ENCODE assay signal across 18 cellular contexts in genomic region chr6:19354181-19354580, GRCh38.
DNase-seq lines count a peak whose midpoint lies in the region.
"Had no signal": no experiment of that assay in that cellular context is flagged by ENCODE, and none has a peak within 500 bp of the region (broad histone marks: within the 10 kb centered on the region; RNA-seq: fewer than 3 reads in every experiment).

No MANE protein-coding gene starts in this region.

- DNase-seq in NCI-H1417 (lab: John Stamatoyannopoulos, UW) (peak; percentile 8 to 79 (median 22)), NCI-H1417 treated with DMSO at 0.1 percent for 48 hours (lab: John Stamatoyannopoulos, UW) (no peak), NCI-H1436 treated with DMSO at 0.1 percent for 48 hours (lab: John Stamatoyannopoulos, UW) (peak; percentile 55), NCI-H345 treated with DMSO at 0.1 percent for 48 hours (lab: John Stamatoyannopoulos, UW; ENCODE audit: unreplicated experiment) (peak; percentile 47), foreskin melanocyte (peak; percentile 38), EL (no peak)
- no peak for DNase-seq in activated T-cell treated with anti-CD3 and anti-CD28 coated beads, Interleukin-2, amount 50 U/mL, for 1 hour
- DNase-seq in activated naive CD4-positive, alpha-beta T cell treated with Interleukin-2 at 50 U/mL for 16 hours, result no peak
- DNase-seq: 8988T, DMS79, H7, IMR-90, MG63, NCI-H1048, NCI-H2029 treated with DMSO at 0.1 percent for 48 hours, NCI-H446 treated with DMSO at 0.1 percent for 48 hours, NCI-H82, SJCRH30 had no signal

Comparison
In these comparisons a context has a peak if more than half of its experiments do, and no peak if none do; other contexts are left out.
1. DNase-seq: peak in NCI-H1417 (3 of 3), NCI-H1436 treated with DMSO at 0.1 percent for 48 hours (single experiment), NCI-H345 treated with DMSO at 0.1 percent for 48 hours (single experiment) and foreskin melanocyte (single experiment); none in NCI-H1417 treated with DMSO at 0.1 percent for 48 hours (single experiment), activated T-cell treated with anti-CD3 and anti-CD28 coated beads, Interleukin-2, amount 50 U/mL, for 1 hour (single experiment), activated naive CD4-positive, alpha-beta T cell treated with Interleukin-2 at 50 U/mL for 16 hours (single experiment) and EL (single experiment).